Comparison of ENCODE assay signal across 9 cellular contexts in genomic region chr2:120765911-120766757, GRCh38. TPM values are rescaled to one million over a fixed set of nuclear protein-coding genes. Genes with fewer than 3 reads are reported as not detected.
DNase-seq lines count a peak whose midpoint lies in the region; ATAC-seq and TF ChIP-seq lines count a peak whose summit lies in the region.
"Had no signal": no experiment of that assay in that cellular context is flagged by ENCODE, and none has a peak within 500 bp of the region (broad histone marks: within the 10 kb centered on the region; RNA-seq: fewer than 3 reads in every experiment).

No MANE protein-coding gene starts in this region.

- no peaks in the 10 kb centered on the region for H3K9me3 ChIP-seq in skeletal muscle satellite cell (replicated peaks; ENCODE audit: low read length)

- peaks cover 100% of the 10 kb centered on the region for H3K4me1 Mint-ChIP-seq in brain

- no peaks in the 10 kb centered on the region for H3K27me3 ChIP-seq in skeletal muscle satellite cell (ENCODE audit: control insufficient read depth, insufficient read depth, low read length)

- peaks cover 66% of the 10 kb centered on the region for H3K4me1 ChIP-seq in skeletal muscle satellite cell (ENCODE audit: control insufficient read depth, insufficient read depth, low read length)
- H3K4me1 ChIP-seq: foreskin keratinocyte had no signal

- peak overlapping the region; percentile 69 to 94 (median 82) for H3K27ac Mint-ChIP-seq in brain

- no peak for ATAC-seq in GM21825 (IDR thresholded peaks at IDR 0.05; ENCODE audit: unreplicated experiment)
- ATAC-seq: foreskin keratinocyte had no signal

- peak overlapping the region; percentile 75 for H3K9ac ChIP-seq in skeletal muscle satellite cell (ENCODE audit: low read depth, low read length)

- peak overlapping the region; percentile 46 for H3K4me2 ChIP-seq in skeletal muscle satellite cell (ENCODE audit: low read length)

- H3K9me3 Mint-ChIP-seq in brain, result no peaks in the 10 kb centered on the region

- no peaks in the 10 kb centered on the region for H3K36me3 Mint-ChIP-seq in brain

- no peak for TF ChIP-seq CTCF in brain (conservative IDR thresholded peaks at IDR 0.05)

- DNase-seq in GM04504 (ENCODE audit: low read depth) (peak; percentile 60), iris pigment epithelial cell (ENCODE audit: low read depth) (peak; percentile 93), NAMALWA (ENCODE audit: low spot score) (no peak), cerebellar cortex (ENCODE audit: low spot score) (no peak), NCI-H2171 treated with DMSO at 0.1 percent for 48 hours (lab: John Stamatoyannopoulos, UW) (no peak)
- DNase-seq: foreskin keratinocyte had no signal

- H3K4me3 Mint-ChIP-seq in brain, result peak overlapping the region in 3 of 5 experiments; percentile 3 to 35 (median 24)

- H3K27me3 Mint-ChIP-seq in brain, result peaks cover 2% of the 10 kb centered on the region

- no peaks in the 10 kb centered on the region for H3K36me3 ChIP-seq in skeletal muscle satellite cell (ENCODE audit: insufficient read depth, low read length)

- peak overlapping the region; percentile 4 for H3K4me3 ChIP-seq in skeletal muscle satellite cell (ENCODE audit: low read length)

RNA-seq across cellular contexts. Expression of gene GLI2, which starts 30.5 kb away (rescaled TPM):
- polyA plus RNA-seq in brain (ENCODE audit: insufficient read depth, low read depth, low replicate concordance), result 0.37 TPM
- 4.2 and 4.3 TPM in 2 replicates for total RNA-seq in skeletal muscle satellite cell (2012; rRNA removed)
- total RNA-seq: foreskin keratinocyte had no signal

Comparison
In these comparisons a context has a peak if more than half of its experiments do, and no peak if none do; other contexts are left out.
1. DNase-seq: peak in GM04504 (single experiment) and iris pigment epithelial cell (single experiment); none in NAMALWA (single experiment), cerebellar cortex (single experiment) and NCI-H2171 treated with DMSO at 0.1 percent for 48 hours (single experiment).